26 cellular contexts compared by ENCODE assay signal in genomic region chr2:38691994-38692393, GRCh38. TPM values are rescaled to one million over a fixed set of nuclear protein-coding genes. Genes with fewer than 3 reads are reported as not detected.
DNase-seq lines count a peak whose midpoint lies in the region; ATAC-seq and TF ChIP-seq lines count a peak whose summit lies in the region.
"Had no signal": no experiment of that assay in that cellular context is flagged by ENCODE, and none has a peak within 500 bp of the region (broad histone marks: within the 10 kb centered on the region; RNA-seq: fewer than 3 reads in every experiment).

No MANE protein-coding gene starts in this region.

- peaks cover 29 to 71% (median 51%) of the 10 kb centered on the region in 4 donors for H3K4me1 Mint-ChIP-seq in CD4-positive, CD25-positive, alpha-beta regulatory T cell
- peaks cover 52 to 76% (median 69%) of the 10 kb centered on the region in 3 donors for H3K4me1 Mint-ChIP-seq in CD8-positive, alpha-beta memory T cell
- H3K4me1 Mint-ChIP-seq in activated CD4-positive, alpha-beta memory T cell treated with anti-CD3 and anti-CD28 coated beads, Interleukin-2, amount 10 ng/mL, durations not matched to agents 7 days and 5 days, result peaks cover 76% of the 10 kb centered on the region

- peak overlapping the region; percentile 67 for H3K27ac ChIP-seq in CD4-positive, CD25-positive, alpha-beta regulatory T cell (ENCODE audit: insufficient read depth, low read length, poor library complexity, severe bottlenecking)
- no peak overlapping the region for H3K27ac ChIP-seq in CD8-positive, alpha-beta memory T cell (ENCODE audit: low read depth, low read length)
- H3K27ac ChIP-seq in vagina, result no peak overlapping the region
- H3K27ac ChIP-seq: ascending aorta, esophagus muscularis mucosa, psoas muscle had no signal

- H3K9me3 ChIP-seq in CD4-positive, CD25-positive, alpha-beta regulatory T cell (ENCODE audit: control insufficient read depth in 2 of 2, low read length in 2 of 2), result no peaks in the 10 kb centered on the region
- no peaks in the 10 kb centered on the region for H3K9me3 ChIP-seq in CD8-positive, alpha-beta memory T cell (ENCODE audit: low read length)
- H3K9me3 ChIP-seq in vagina, result no peaks in the 10 kb centered on the region
- H3K9me3 ChIP-seq: ascending aorta, esophagus muscularis mucosa, psoas muscle had no signal

- H3K4me3 Mint-ChIP-seq in CD4-positive, CD25-positive, alpha-beta regulatory T cell, result peak overlapping the region in 2 of 4 donors; percentile 45 to 75
- peak overlapping the region in 1 of 7 donors; percentile 24 for H3K4me3 Mint-ChIP-seq in CD8-positive, alpha-beta memory T cell
- H3K4me3 Mint-ChIP-seq in activated CD4-positive, alpha-beta memory T cell treated with anti-CD3 and anti-CD28 coated beads, Interleukin-2, amount 10 ng/mL, durations not matched to agents 7 days and 5 days, result no peak overlapping the region
- H3K4me3 Mint-ChIP-seq: activated naive CD4-positive, alpha-beta T cell treated with anti-CD3 and anti-CD28 coated beads for 36 hours; stimulated activated memory B cell treated with anti-CD40 and anti-IgM and Interleukin-4, amounts not matched to agents 10 μg/mL and 1 μg/mL and 100 μg/mL, for 72 hours had no signal

- peaks cover 33% of the 10 kb centered on the region for H3K36me3 Mint-ChIP-seq in CD4-positive, CD25-positive, alpha-beta regulatory T cell
- H3K36me3 Mint-ChIP-seq in CD8-positive, alpha-beta memory T cell, result peaks cover 22 to 71% (median 26%) of the 10 kb centered on the region in 3 donors
- peaks cover 85% of the 10 kb centered on the region for H3K36me3 Mint-ChIP-seq in activated CD4-positive, alpha-beta memory T cell treated with anti-CD3 and anti-CD28 coated beads, Interleukin-2, amount 10 ng/mL, durations not matched to agents 7 days and 5 days (ENCODE audit: low read depth)

- peaks cover 19% of the 10 kb centered on the region for H3K36me3 ChIP-seq in CD4-positive, CD25-positive, alpha-beta regulatory T cell (ENCODE audit: control insufficient read depth, insufficient read depth, low read length)
- H3K36me3 ChIP-seq in CD8-positive, alpha-beta memory T cell (ENCODE audit: insufficient read depth, low read length), result peaks cover under 1% of the 10 kb centered on the region
- no peaks in the 10 kb centered on the region for H3K36me3 ChIP-seq in vagina

- H3K9me3 Mint-ChIP-seq in CD4-positive, CD25-positive, alpha-beta regulatory T cell, result no peaks in the 10 kb centered on the region
- H3K9me3 Mint-ChIP-seq in CD8-positive, alpha-beta memory T cell, result no peaks in the 10 kb centered on the region
- H3K9me3 Mint-ChIP-seq in activated CD4-positive, alpha-beta memory T cell treated with anti-CD3 and anti-CD28 coated beads, Interleukin-2, amount 10 ng/mL, durations not matched to agents 7 days and 5 days, result no peaks in the 10 kb centered on the region
- H3K9me3 Mint-ChIP-seq: activated naive CD4-positive, alpha-beta T cell treated with anti-CD3 and anti-CD28 coated beads for 36 hours; stimulated activated memory B cell treated with anti-CD40 and anti-IgM and Interleukin-4, amounts not matched to agents 10 μg/mL and 1 μg/mL and 100 μg/mL, for 72 hours had no signal

- peak overlapping the region; percentile 87 to 94 (median 94) for H3K27ac Mint-ChIP-seq in CD4-positive, CD25-positive, alpha-beta regulatory T cell
- H3K27ac Mint-ChIP-seq in CD8-positive, alpha-beta memory T cell, result peak overlapping the region; percentile 84 to 96 (median 94)
- peak overlapping the region; percentile 36 for H3K27ac Mint-ChIP-seq in activated CD4-positive, alpha-beta memory T cell treated with anti-CD3 and anti-CD28 coated beads, Interleukin-2, amount 10 ng/mL, durations not matched to agents 7 days and 5 days
- H3K27ac Mint-ChIP-seq: stimulated activated memory B cell treated with anti-CD40 and anti-IgM and Interleukin-4, amounts not matched to agents 10 μg/mL and 1 μg/mL and 100 μg/mL, for 72 hours had no signal

- no peak for TF ChIP-seq POLR2A in vagina (IDR thresholded peaks at IDR 0.05)

- no peaks in the 10 kb centered on the region for H3K27me3 Mint-ChIP-seq in CD4-positive, CD25-positive, alpha-beta regulatory T cell
- H3K27me3 Mint-ChIP-seq in CD8-positive, alpha-beta memory T cell, result no peaks in the 10 kb centered on the region
- no peaks in the 10 kb centered on the region for H3K27me3 Mint-ChIP-seq in activated CD4-positive, alpha-beta memory T cell treated with anti-CD3 and anti-CD28 coated beads, Interleukin-2, amount 10 ng/mL, durations not matched to agents 7 days and 5 days
- H3K27me3 Mint-ChIP-seq: stimulated activated memory B cell treated with anti-CD40 and anti-IgM and Interleukin-4, amounts not matched to agents 10 μg/mL and 1 μg/mL and 100 μg/mL, for 72 hours had no signal

- intact Hi-C loops in vagina (cut with DNase I), result no loop called here

- H3K27me3 ChIP-seq in CD4-positive, CD25-positive, alpha-beta regulatory T cell (ENCODE audit: control insufficient read depth, insufficient read depth, low read length), result no peaks in the 10 kb centered on the region
- no peaks in the 10 kb centered on the region for H3K27me3 ChIP-seq in CD8-positive, alpha-beta memory T cell (ENCODE audit: insufficient read depth, low read length, poor library complexity, severe bottlenecking)
- no peaks in the 10 kb centered on the region for H3K27me3 ChIP-seq in vagina
- H3K27me3 ChIP-seq: ascending aorta, esophagus muscularis mucosa had no signal

- CTCF ChIA-PET in CD8-positive, alpha-beta memory T cell (lab: Charles Lee), result interaction anchor here (1.3 to 3.1 kb wide), 3 partner anchors 9 to 110 kb away, joined by 4 to 11 read pairs (median 11); no protein-coding TSS in a partner anchor
- CTCF ChIA-PET in activated CD4-positive, alpha-beta memory T cell treated with anti-CD3 and anti-CD28 coated beads, Interleukin-2, amount 10 ng/mL, durations not matched to agents 7 days and 5 days (lab: Charles Lee), result interaction anchor here (1.4 to 4.2 kb wide), 5 partner anchors 10 to 110 kb away, joined by 5 to 19 read pairs (median 9); no protein-coding TSS in a partner anchor

- TF ChIP-seq CTCF in epithelial cell of esophagus (IDR thresholded peaks at IDR 0.05; ENCODE audit: insufficient read depth, low read depth, low read length, missing control alignments) (no peak), vagina (IDR thresholded peaks at IDR 0.05) (no peak)

- DNase-seq in CD4-positive, CD25-positive, alpha-beta regulatory T cell, result no peak
- DNase-seq in CD8-positive, alpha-beta memory T cell, result no peak
- no peak for DNase-seq in activated CD4-positive, alpha-beta memory T cell treated with anti-CD3 and anti-CD28 coated beads, Interleukin-2, amount 10 ng/mL, durations not matched to agents 7 days and 5 days
- DNase-seq in epithelial cell of esophagus (ENCODE audit: low read depth) (peak; percentile 51), vagina (ENCODE audit: extremely low spot score in 2 of 2) (no peak)
- DNase-seq: activated CD4-positive, alpha-beta T cell treated with anti-CD3 and anti-CD28 coated beads for 1 hour; activated CD8-positive, alpha-beta memory T cell treated with anti-CD3 and anti-CD28 coated beads, Interleukin-2, amount 50 U/mL, for 48 hours; activated naive CD4-positive, alpha-beta T cell treated with anti-CD3 and anti-CD28 coated beads for 36 hours; DMS79; kidney; NCI-H1092; NCI-H1930; NCI-H345; OCI-M1; psoas muscle; SHP77 treated with DMSO at 0.1 percent for 48 hours; stimulated activated CD4-positive, alpha-beta T cell treated with anti-CD3 and anti-CD28 coated beads, Interleukin-2, amount 100 ng/mL, for 24 hours; SW 1271 had no signal

- H3K4me3 ChIP-seq in CD4-positive, CD25-positive, alpha-beta regulatory T cell (ENCODE audit: low read depth, low read length), result peak overlapping the region; percentile 26
- no peak overlapping the region for H3K4me3 ChIP-seq in CD8-positive, alpha-beta memory T cell (ENCODE audit: low read length)
- no peak overlapping the region for H3K4me3 ChIP-seq in epithelial cell of esophagus (ENCODE audit: low read length)
- H3K4me3 ChIP-seq in vagina, result no peak overlapping the region
- H3K4me3 ChIP-seq: ascending aorta, esophagus muscularis mucosa, GM12878, lung, psoas muscle, skin epidermis had no signal

- POLR2A ChIA-PET in CD8-positive, alpha-beta memory T cell (lab: Charles Lee), result interaction anchor here (1.1 kb wide), 1 partner anchor 10 kb away, joined by 3 read pairs; no protein-coding TSS in a partner anchor
- POLR2A ChIA-PET in activated CD4-positive, alpha-beta memory T cell treated with anti-CD3 and anti-CD28 coated beads, Interleukin-2, amount 10 ng/mL, durations not matched to agents 7 days and 5 days (lab: Charles Lee), result interaction anchor here (0.7 to 2.9 kb wide), 12 partner anchors 10 to 126 kb away, joined by 3 to 28 read pairs (median 4); partner anchors contain the start of gene SRSF7

- no peak for ATAC-seq in CD4-positive, CD25-positive, alpha-beta regulatory T cell (ENCODE audit: low read depth in 2 of 2)
- ATAC-seq in GM18861 (IDR thresholded peaks at IDR 0.05; ENCODE audit: unreplicated experiment) (no peak), HG03039 (IDR thresholded peaks at IDR 0.05; ENCODE audit: unreplicated experiment) (no peak)
- ATAC-seq: GM12878; psoas muscle; stimulated activated memory B cell treated with anti-CD40 and anti-IgM and Interleukin-4, amounts not matched to agents 10 μg/mL and 1 μg/mL and 100 μg/mL, for 72 hours had no signal

- H3K4me1 ChIP-seq in CD4-positive, CD25-positive, alpha-beta regulatory T cell (ENCODE audit: control insufficient read depth, insufficient read depth, low read length, poor library complexity, severe bottlenecking), result peaks cover 65% of the 10 kb centered on the region
- peaks cover 46% of the 10 kb centered on the region for H3K4me1 ChIP-seq in CD8-positive, alpha-beta memory T cell (ENCODE audit: insufficient read depth, low read length)
- peaks cover 14% of the 10 kb centered on the region for H3K4me1 ChIP-seq in vagina

RNA-seq across cellular contexts. Expression of gene GALM, which starts 26.1 kb away (rescaled TPM):
- total RNA-seq in CD4-positive, CD25-positive, alpha-beta regulatory T cell, result 46.8 TPM
- polyA plus RNA-seq in CD4-positive, CD25-positive, alpha-beta regulatory T cell, result 10 to 100 TPM; 47.5 to 75.2 (median 51.4) TPM
- total RNA-seq in CD8-positive, alpha-beta memory T cell, result 100 to 1,000 TPM; 107 to 109 TPM
- polyA plus RNA-seq in CD8-positive, alpha-beta memory T cell, result 51.4 TPM
- 10 to 100 TPM; 94.7 to 97.4 TPM for total RNA-seq in activated CD4-positive, alpha-beta memory T cell treated with anti-CD3 and anti-CD28 coated beads, Interleukin-2, amount 10 ng/mL, durations not matched to agents 7 days and 5 days
- total RNA-seq in vagina, result 16.9 TPM

RNA-seq across cellular contexts. Expression of gene SRSF7, which starts 59.2 kb away (rescaled TPM):
- total RNA-seq in CD4-positive, CD25-positive, alpha-beta regulatory T cell, result 584 TPM
- 100 to 1,000 TPM; 186 to 278 (median 203) TPM for polyA plus RNA-seq in CD4-positive, CD25-positive, alpha-beta regulatory T cell
- total RNA-seq in CD8-positive, alpha-beta memory T cell, result 100 to 1,000 TPM; 378 to 381 TPM
- 200 TPM for polyA plus RNA-seq in CD8-positive, alpha-beta memory T cell
- total RNA-seq in activated CD4-positive, alpha-beta memory T cell treated with anti-CD3 and anti-CD28 coated beads, Interleukin-2, amount 10 ng/mL, durations not matched to agents 7 days and 5 days, result 100 to 1,000 TPM; 243 to 249 TPM
- total RNA-seq in vagina, result 106 TPM

Comparison
In these comparisons a context has a peak if more than half of its experiments do, and no peak if none do; other contexts are left out.
1. H3K27ac Mint-ChIP-seq: peak in every context shown above with its lines; median percentile 94 in CD4-positive, CD25-positive, alpha-beta regulatory T cell; 94 in CD8-positive, alpha-beta memory T cell; 36 in activated CD4-positive, alpha-beta memory T cell treated with anti-CD3 and anti-CD28 coated beads, Interleukin-2, amount 10 ng/mL, durations not matched to agents 7 days and 5 days.